ENCODE assay signal across 9 cellular contexts in the genomic region with DNA sequence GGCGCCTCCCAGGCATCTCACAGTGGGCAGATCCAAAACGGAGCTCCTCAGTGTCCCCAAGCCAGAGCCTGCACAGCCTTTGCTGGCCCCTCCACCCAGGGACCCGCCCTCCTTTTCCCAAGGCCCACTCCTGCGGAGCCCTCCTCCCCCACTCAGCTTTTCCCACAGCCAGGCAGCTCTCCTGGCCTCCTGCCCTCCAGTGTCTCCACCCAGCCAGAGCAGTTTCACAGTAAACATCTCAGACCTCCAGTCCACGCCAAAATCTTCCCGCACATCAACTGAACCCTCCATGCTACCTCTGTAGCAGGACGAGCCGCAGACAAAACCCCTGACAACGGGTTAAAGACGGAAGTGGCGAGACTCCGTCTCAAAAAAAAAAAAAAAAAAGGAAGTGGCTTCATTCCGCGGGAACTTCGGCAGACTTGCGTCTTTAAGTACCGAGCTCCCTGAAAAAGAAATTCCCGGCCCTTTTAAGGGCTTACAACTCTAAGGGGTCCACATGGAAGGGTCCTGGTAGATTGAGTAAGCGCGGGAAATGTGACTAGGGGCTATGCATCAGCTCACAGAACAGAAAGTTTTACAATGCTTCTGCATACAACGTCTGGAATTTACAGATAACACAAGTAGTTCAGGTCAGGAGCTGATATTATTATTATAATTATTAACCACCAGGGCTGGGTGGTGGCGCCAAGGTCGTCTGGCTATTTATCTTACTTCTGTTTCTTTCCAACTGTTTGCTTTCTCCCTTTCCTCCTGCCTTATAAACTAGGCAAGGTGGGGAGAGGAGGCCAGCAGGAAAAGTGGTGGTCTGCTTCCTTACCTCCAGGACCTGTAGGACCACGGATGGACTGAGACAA. TPM values are rescaled to one million over a fixed set of nuclear protein-coding genes. Genes with fewer than 3 reads are reported as not detected.
DNase-seq lines count a peak whose midpoint lies in the region; ATAC-seq, FAIRE-seq and TF ChIP-seq lines count a peak whose summit lies in the region.
"Had no signal": no experiment of that assay in that cellular context is flagged by ENCODE, and none has a peak within 500 bp of the region (broad histone marks: within the 10 kb centered on the region; RNA-seq: fewer than 3 reads in every experiment).

No MANE protein-coding gene starts in this region.

- peak overlapping the region; percentile 94 for H3K4me3 ChIP-seq in A549
- H3K4me3 ChIP-seq in right cardiac atrium (ENCODE audit: low read length) = peak overlapping the region; percentile 4
- H3K4me3 ChIP-seq in thoracic aorta = peak overlapping the region; percentile 89

- TF ChIP-seq POLR2A in A549 (IDR thresholded peaks at IDR 0.05; ENCODE audit: low read length) = no peak

- CTCF ChIA-PET in A549 (lab: Yijun Ruan, JAX) = interaction anchor here (0.7 to 2.4 kb wide), 11 partner anchors 9 to 109 kb away, joined by 3 to 9 read pairs (median 4); partner anchors contain the start of gene RNF224

- TF ChIP-seq EP300 in A549 (IDR thresholded peaks at IDR 0.05) = no peak

- intact Hi-C loops in right cardiac atrium (cut with DNase I) = no loop called here

- no peak for TF ChIP-seq CTCF in A549 (IDR thresholded peaks at IDR 0.05)
- no peak for TF ChIP-seq CTCF in thoracic aorta (IDR thresholded peaks at IDR 0.05)

- H3K9me3 ChIP-seq in A549 = no peaks in the 10 kb centered on the region
- H3K9me3 ChIP-seq in right cardiac atrium (ENCODE audit: control insufficient read depth, low read length) = no peaks in the 10 kb centered on the region
- peaks cover 6% of the 10 kb centered on the region for H3K9me3 ChIP-seq in thoracic aorta

- WGBS in A549 (ENCODE audit: missing lambda C conversion rate) = 5% methylated on average over 24 of the region's 24 CpGs
- WGBS in right cardiac atrium = 34% methylated on average over 24 of the region's 24 CpGs

- POLR2A ChIA-PET in A549 (lab: Yijun Ruan, JAX) = interaction anchor here (0.6 to 1.2 kb wide), 7 partner anchors 36 to 461 kb away, joined by 3 to 5 read pairs (median 4); partner anchors contain the start of genes ANAPC2, SSNA1, TPRN and TUBB4B

- H3K4me1 ChIP-seq in A549 = peaks cover 17% of the 10 kb centered on the region
- H3K4me1 ChIP-seq in right cardiac atrium (ENCODE audit: control insufficient read depth, insufficient read depth, low read length) = peaks cover 4% of the 10 kb centered on the region
- peaks cover 18 to 33% of the 10 kb centered on the region in 2 donors for H3K4me1 ChIP-seq in thoracic aorta (ENCODE audit: control insufficient read depth in 1 of 2, low read depth in 2 of 2)

- no peaks in the 10 kb centered on the region for H3K36me3 ChIP-seq in thoracic aorta

- ATAC-seq in A549 = no peak; a peak in 1 of 6 replicates
- peak; percentile 8 to 24 for ATAC-seq in right cardiac atrium
- ATAC-seq in thoracic aorta (ENCODE audit: insufficient number of reproducible peaks, low FRiP score, low read depth) = no peak
- ATAC-seq in HG03139 (IDR thresholded peaks at IDR 0.05; ENCODE audit: unreplicated experiment) = no peak

- TF ChIP-seq RAD21 in A549 (conservative IDR thresholded peaks at IDR 0.05 in 1 of 2, IDR thresholded peaks at IDR 0.05 in 1 of 2) = no peak

- H3K4me2 ChIP-seq in A549 = peak overlapping the region; percentile 100

- H3K27me3 ChIP-seq in right cardiac atrium (ENCODE audit: control insufficient read depth, insufficient read depth) (no peaks in the 10 kb centered on the region), thoracic aorta (replicated peaks; ENCODE audit: insufficient read depth) (no peaks in the 10 kb centered on the region)

- H3K27ac ChIP-seq in A549 = peak overlapping the region; percentile 98
- peak overlapping the region; percentile 44 for H3K27ac ChIP-seq in right cardiac atrium (ENCODE audit: low read length)
- H3K27ac ChIP-seq in thoracic aorta = peak overlapping the region; percentile 3 to 47

- FAIRE-seq in A549 (lab: Jason Lieb, UNC) = no peak

- DNase-seq in A549 (ENCODE audit: low read depth in 1 of 2, low spot score in 1 of 2) = peak in 1 of 2 experiments; percentile 57
- DNase-seq in HT-29 (ENCODE audit: low spot score) = peak; percentile 46
- DNase-seq in activated CD4-positive, alpha-beta T cell treated with anti-CD3 and anti-CD28 coated beads, Interleukin-2, amount 50 U/mL, for 48 hours = peak; percentile 40 to 50
- DNase-seq in right cardiac atrium = peak in 2 of 3 donors; percentile 66 to 78
- no peak for DNase-seq in thoracic aorta (ENCODE audit: low spot score)
- DNase-seq in mesenteric fat pad (ENCODE audit: low spot score) = no peak
- no peak for DNase-seq in NCI-H2171 treated with DMSO at 0.1 percent for 48 hours (lab: John Stamatoyannopoulos, UW)

TF ChIP-seq in A549, 52 proteins besides CTCF, POLR2A, EP300 and RAD21 (continues in another document):
- TF ChIP-seq POLR2AphosphoS2 (conservative IDR thresholded peaks at IDR 0.05; ENCODE audit: low read length) = no peak
- no peak for TF ChIP-seq USF2 (IDR thresholded peaks at IDR 0.05)
- TF ChIP-seq E2F6 (IDR thresholded peaks at IDR 0.05; ENCODE audit: borderline replicate concordance, low read depth) = 0 out of 2 replicates have a peak, but pooled peaks have one; percentile 38
- TF ChIP-seq NFE2L2 (conservative IDR thresholded peaks at IDR 0.05; ENCODE audit: low read length) = no peak
- no peak for TF ChIP-seq KDM5A (IDR thresholded peaks at IDR 0.05)

RNA-seq across cellular contexts. Expression of gene GRIN1, which starts 11.4 kb away (rescaled TPM):
- 0.11 and 0.13 TPM in 2 replicates for polyA plus RNA-seq in A549 (2011; rRNA removed)
- polyA plus RNA-seq in A549 (2012; cell fraction: cytosol; rRNA removed) = 0.30 and 0.57 TPM in 2 replicates
- 0.38 and 0.78 TPM in 2 replicates for polyA plus RNA-seq in A549 (2012; cell fraction: nucleus; rRNA removed)
- polyA plus RNA-seq in A549 (2017; fragmentation: RNase III; extraction: RNeasy Plus Mini Kit Qiagen cat#74134 plus additional on column Dnase treatment) = 0.30 to 0.51 TPM (median 0.45 TPM) in 3 replicates
- polyA minus RNA-seq in A549 (2011; rRNA and poly(A)+ RNA removed) = 0.17 and 0.88 TPM in 2 replicates
- total RNA-seq in HT-29 (2014; rRNA removed; shearing (Covaris generic)) = 0.39 and 3.0 TPM in 2 replicates
- under 1 TPM in 1 of 4 donors, not detected in 3; 0.08 TPM for total RNA-seq in right cardiac atrium
- polyA plus RNA-seq in right cardiac atrium = 0.09 TPM
- not detected for total RNA-seq in thoracic aorta
- not detected for total RNA-seq in mesenteric fat pad
- total RNA-seq: subcutaneous adipose tissue had no signal

RNA-seq across cellular contexts. Expression of gene DPP7, which starts 13.0 kb away (rescaled TPM):
- 27.6 and 36.0 TPM in 2 replicates for polyA plus RNA-seq in A549 (2011; rRNA removed)
- 85.0 and 109 TPM in 2 replicates for polyA plus RNA-seq in A549 (2012; cell fraction: cytosol; rRNA removed)
- polyA plus RNA-seq in A549 (2012; cell fraction: nucleus; rRNA removed) = 741 and 980 TPM in 2 replicates
- 61.3 to 71.8 TPM (median 68.5 TPM) in 3 replicates for polyA plus RNA-seq in A549 (2017; fragmentation: RNase III; extraction: RNeasy Plus Mini Kit Qiagen cat#74134 plus additional on column Dnase treatment)
- 25.4 and 26.2 TPM in 2 replicates for polyA minus RNA-seq in A549 (2011; rRNA and poly(A)+ RNA removed)
- total RNA-seq in HT-29 (2014; rRNA removed; shearing (Covaris generic)) = 290 and 324 TPM in 2 replicates
- total RNA-seq in right cardiac atrium = 100 to 1,000 TPM; 211 to 288 (median 239) TPM
- 252 TPM for polyA plus RNA-seq in right cardiac atrium
- total RNA-seq in thoracic aorta = 100 to 1,000 TPM; 100 to 148 TPM
- 150 TPM for total RNA-seq in mesenteric fat pad

RNA-seq across cellular contexts. Expression of gene MAN1B1, which starts 40.7 kb away (rescaled TPM):
- polyA plus RNA-seq in A549 (2011; rRNA removed) = 31.7 and 47.8 TPM in 2 replicates
- polyA plus RNA-seq in A549 (2012; cell fraction: cytosol; rRNA removed) = 35.0 and 41.6 TPM in 2 replicates
- polyA plus RNA-seq in A549 (2012; cell fraction: nucleus; rRNA removed) = 141 and 165 TPM in 2 replicates
- 45.1 to 48.6 TPM (median 47.0 TPM) in 3 replicates for polyA plus RNA-seq in A549 (2017; fragmentation: RNase III; extraction: RNeasy Plus Mini Kit Qiagen cat#74134 plus additional on column Dnase treatment)
- 45.1 and 48.4 TPM in 2 replicates for polyA minus RNA-seq in A549 (2011; rRNA and poly(A)+ RNA removed)
- 82.2 and 104 TPM in 2 replicates for total RNA-seq in HT-29 (2014; rRNA removed; shearing (Covaris generic))
- total RNA-seq in right cardiac atrium = 10 to 100 TPM; 23.9 to 31.3 (median 28.1) TPM
- 24.8 TPM for polyA plus RNA-seq in right cardiac atrium
- total RNA-seq in thoracic aorta = 10 to 100 TPM; 32.9 to 52.9 TPM
- total RNA-seq in mesenteric fat pad = 33.0 TPM

RNA-seq across cellular contexts. Expression of gene LRRC26, which starts 42.3 kb away (rescaled TPM):
- 0.08 and 0.09 TPM in 2 replicates for polyA plus RNA-seq in A549 (2011; rRNA removed)
- polyA plus RNA-seq in A549 (2012; cell fraction: cytosol; rRNA removed) = 1.4 and 2.3 TPM in 2 replicates
- polyA plus RNA-seq in A549 (2012; cell fraction: nucleus; rRNA removed) = 0.81 and 2.7 TPM in 2 replicates
- polyA plus RNA-seq in A549 (2017; fragmentation: RNase III; extraction: RNeasy Plus Mini Kit Qiagen cat#74134 plus additional on column Dnase treatment) = 0.80 to 1.2 TPM (median 1.0 TPM) in 3 replicates
- polyA minus RNA-seq in A549 (2011; rRNA and poly(A)+ RNA removed) = not detected in 2 replicates
- total RNA-seq in HT-29 (2014; rRNA removed; shearing (Covaris generic)) = 0.43 and 0.44 TPM in 2 replicates
- not detected for total RNA-seq in right cardiac atrium
- polyA plus RNA-seq in right cardiac atrium = not detected
- total RNA-seq in thoracic aorta = not detected
- total RNA-seq in mesenteric fat pad = not detected
- total RNA-seq: subcutaneous adipose tissue had no signal

RNA-seq across cellular contexts. Expression of gene TMEM210, which starts 44.3 kb away (rescaled TPM):
- not detected in 2 replicates for polyA plus RNA-seq in A549 (2011; rRNA removed)
- polyA plus RNA-seq in A549 (2012; cell fraction: cytosol; rRNA removed) = not detected in 2 replicates
- 0.24 TPM in 1 of 2 replicates, not detected in the other for polyA plus RNA-seq in A549 (2012; cell fraction: nucleus; rRNA removed)
- not detected in 3 replicates for polyA plus RNA-seq in A549 (2017; fragmentation: RNase III; extraction: RNeasy Plus Mini Kit Qiagen cat#74134 plus additional on column Dnase treatment)
- not detected in 2 replicates for polyA minus RNA-seq in A549 (2011; rRNA and poly(A)+ RNA removed)
- not detected in 2 replicates for total RNA-seq in HT-29 (2014; rRNA removed; shearing (Covaris generic))
- total RNA-seq in right cardiac atrium = not detected
- not detected for polyA plus RNA-seq in right cardiac atrium
- not detected for total RNA-seq in thoracic aorta
- not detected for total RNA-seq in mesenteric fat pad
- total RNA-seq: subcutaneous adipose tissue had no signal

Comparison
In these comparisons a context has a peak if more than half of its experiments do, and no peak if none do; other contexts are left out.
1. ATAC-seq: peak in right cardiac atrium (2 of 2); none in A549 (0 of 2), thoracic aorta (single experiment) and HG03139 (single experiment).
2. DNase-seq: peak in HT-29 (single experiment), activated CD4-positive, alpha-beta T cell treated with anti-CD3 and anti-CD28 coated beads, Interleukin-2, amount 50 U/mL, for 48 hours (2 of 2) and right cardiac atrium (2 of 3); none in thoracic aorta (single experiment), mesenteric fat pad (single experiment) and NCI-H2171 treated with DMSO at 0.1 percent for 48 hours (single experiment).
3. H3K27ac ChIP-seq: peak in every context shown above with its lines; median percentile 98 in A549; 44 in right cardiac atrium; 25 in thoracic aorta.
4. H3K4me3 ChIP-seq: peak in every context shown above with its lines; median percentile 94 in A549; 89 in thoracic aorta; 4 in right cardiac atrium.